3 cellular contexts compared by ENCODE assay signal in the genomic region with DNA sequence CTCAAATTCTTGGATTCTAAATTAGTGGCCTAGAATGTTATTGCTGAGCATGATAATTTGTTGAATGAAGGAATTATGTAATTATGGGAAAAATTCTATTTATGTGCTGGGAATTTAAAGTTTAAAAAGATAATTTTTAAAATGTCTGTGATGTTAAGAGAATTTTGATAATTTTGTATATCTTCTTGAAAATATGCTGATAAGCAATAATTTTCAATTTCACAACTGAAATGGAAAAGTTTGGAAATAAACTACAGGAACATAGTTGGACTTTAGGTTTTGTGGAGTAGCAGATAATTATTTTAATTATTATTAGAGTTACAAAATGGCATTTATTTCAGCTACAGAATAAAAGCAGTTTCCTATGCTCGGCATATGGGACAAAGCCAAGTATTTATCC.
TF ChIP-seq lines count a peak whose summit lies in the region.

No MANE protein-coding gene starts in this region.

TF ChIP-seq in HepG2, 621 proteins besides CTCF, POLR2A, EP300 and RAD21 (continues in another document):
- TF ChIP-seq ZNF660 (CRISPR knock-in tag; IDR thresholded peaks at IDR 0.05; ENCODE audit: borderline replicate concordance, low read depth) (no peak), ZNF30 (CRISPR knock-in tag; IDR thresholded peaks at IDR 0.05) (no peak), MAFF (IDR thresholded peaks at IDR 0.05; ENCODE audit: low read depth, low read length) (peak; percentile 37; the same call in 1 of the 2 replicates), CAMTA2 (CRISPR knock-in tag; IDR thresholded peaks at IDR 0.05; ENCODE audit: borderline replicate concordance) (no peak), NFYB (CRISPR knock-in tag; IDR thresholded peaks at IDR 0.05) (no peak), NKX3-1 (CRISPR knock-in tag; IDR thresholded peaks at IDR 0.05) (no peak)
- TF ChIP-seq, protein P1, sequence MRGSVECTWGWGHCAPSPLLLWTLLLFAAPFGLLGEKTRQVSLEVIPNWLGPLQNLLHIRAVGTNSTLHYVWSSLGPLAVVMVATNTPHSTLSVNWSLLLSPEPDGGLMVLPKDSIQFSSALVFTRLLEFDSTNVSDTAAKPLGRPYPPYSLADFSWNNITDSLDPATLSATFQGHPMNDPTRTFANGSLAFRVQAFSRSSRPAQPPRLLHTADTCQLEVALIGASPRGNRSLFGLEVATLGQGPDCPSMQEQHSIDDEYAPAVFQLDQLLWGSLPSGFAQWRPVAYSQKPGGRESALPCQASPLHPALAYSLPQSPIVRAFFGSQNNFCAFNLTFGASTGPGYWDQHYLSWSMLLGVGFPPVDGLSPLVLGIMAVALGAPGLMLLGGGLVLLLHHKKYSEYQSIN (CRISPR knock-in tag; IDR thresholded peaks at IDR 0.05; ENCODE audit: borderline replicate concordance) = no peak
- TF ChIP-seq, protein P2, sequence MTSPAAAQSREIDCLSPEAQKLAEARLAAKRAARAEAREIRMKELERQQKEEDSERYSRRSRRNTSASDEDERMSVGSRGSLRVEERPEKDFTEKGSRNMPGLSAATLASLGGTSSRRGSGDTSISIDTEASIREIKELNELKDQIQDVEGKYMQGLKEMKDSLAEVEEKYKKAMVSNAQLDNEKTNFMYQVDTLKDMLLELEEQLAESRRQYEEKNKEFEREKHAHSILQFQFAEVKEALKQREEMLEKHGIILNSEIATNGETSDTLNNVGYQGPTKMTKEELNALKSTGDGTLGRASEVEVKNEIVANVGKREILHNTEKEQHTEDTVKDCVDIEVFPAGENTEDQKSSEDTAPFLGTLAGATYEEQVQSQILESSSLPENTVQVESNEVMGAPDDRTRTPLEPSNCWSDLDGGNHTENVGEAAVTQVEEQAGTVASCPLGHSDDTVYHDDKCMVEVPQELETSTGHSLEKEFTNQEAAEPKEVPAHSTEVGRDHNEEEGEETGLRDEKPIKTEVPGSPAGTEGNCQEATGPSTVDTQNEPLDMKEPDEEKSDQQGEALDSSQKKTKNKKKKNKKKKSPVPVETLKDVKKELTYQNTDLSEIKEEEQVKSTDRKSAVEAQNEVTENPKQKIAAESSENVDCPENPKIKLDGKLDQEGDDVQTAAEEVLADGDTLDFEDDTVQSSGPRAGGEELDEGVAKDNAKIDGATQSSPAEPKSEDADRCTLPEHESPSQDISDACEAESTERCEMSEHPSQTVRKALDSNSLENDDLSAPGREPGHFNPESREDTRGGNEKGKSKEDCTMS (CRISPR knock-in tag; conservative IDR thresholded peaks at IDR 0.05) = no peak
- TF ChIP-seq, protein P3, sequence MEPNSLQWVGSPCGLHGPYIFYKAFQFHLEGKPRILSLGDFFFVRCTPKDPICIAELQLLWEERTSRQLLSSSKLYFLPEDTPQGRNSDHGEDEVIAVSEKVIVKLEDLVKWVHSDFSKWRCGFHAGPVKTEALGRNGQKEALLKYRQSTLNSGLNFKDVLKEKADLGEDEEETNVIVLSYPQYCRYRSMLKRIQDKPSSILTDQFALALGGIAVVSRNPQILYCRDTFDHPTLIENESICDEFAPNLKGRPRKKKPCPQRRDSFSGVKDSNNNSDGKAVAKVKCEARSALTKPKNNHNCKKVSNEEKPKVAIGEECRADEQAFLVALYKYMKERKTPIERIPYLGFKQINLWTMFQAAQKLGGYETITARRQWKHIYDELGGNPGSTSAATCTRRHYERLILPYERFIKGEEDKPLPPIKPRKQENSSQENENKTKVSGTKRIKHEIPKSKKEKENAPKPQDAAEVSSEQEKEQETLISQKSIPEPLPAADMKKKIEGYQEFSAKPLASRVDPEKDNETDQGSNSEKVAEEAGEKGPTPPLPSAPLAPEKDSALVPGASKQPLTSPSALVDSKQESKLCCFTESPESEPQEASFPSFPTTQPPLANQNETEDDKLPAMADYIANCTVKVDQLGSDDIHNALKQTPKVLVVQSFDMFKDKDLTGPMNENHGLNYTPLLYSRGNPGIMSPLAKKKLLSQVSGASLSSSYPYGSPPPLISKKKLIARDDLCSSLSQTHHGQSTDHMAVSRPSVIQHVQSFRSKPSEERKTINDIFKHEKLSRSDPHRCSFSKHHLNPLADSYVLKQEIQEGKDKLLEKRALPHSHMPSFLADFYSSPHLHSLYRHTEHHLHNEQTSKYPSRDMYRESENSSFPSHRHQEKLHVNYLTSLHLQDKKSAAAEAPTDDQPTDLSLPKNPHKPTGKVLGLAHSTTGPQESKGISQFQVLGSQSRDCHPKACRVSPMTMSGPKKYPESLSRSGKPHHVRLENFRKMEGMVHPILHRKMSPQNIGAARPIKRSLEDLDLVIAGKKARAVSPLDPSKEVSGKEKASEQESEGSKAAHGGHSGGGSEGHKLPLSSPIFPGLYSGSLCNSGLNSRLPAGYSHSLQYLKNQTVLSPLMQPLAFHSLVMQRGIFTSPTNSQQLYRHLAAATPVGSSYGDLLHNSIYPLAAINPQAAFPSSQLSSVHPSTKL (CRISPR knock-in tag; IDR thresholded peaks at IDR 0.05) = no peak

TF ChIP-seq in IMR-90, 13 proteins besides CTCF, POLR2A, EP300 and RAD21:
- TF ChIP-seq MAFK (IDR thresholded peaks at IDR 0.05; ENCODE audit: low read depth, low read length) (peak; percentile 47), RCOR1 (IDR thresholded peaks at IDR 0.05; ENCODE audit: insufficient replicate concordance, low read length) (no peak)

TF ChIP-seq in K562, 482 proteins besides CTCF, POLR2A, EP300 and RAD21:
- TF ChIP-seq TBL1XR1 (IDR thresholded peaks at IDR 0.05; ENCODE audit: low read length in 2 of 2) (no peak), MAFK (IDR thresholded peaks at IDR 0.05; ENCODE audit: low read length) (peak; percentile 48; the same call in 1 of the 2 replicates), MAFF (IDR thresholded peaks at IDR 0.05; ENCODE audit: low read length) (peak; percentile 67; the same call in 1 of the 2 replicates), C11orf30 (IDR thresholded peaks at IDR 0.05; ENCODE audit: low read depth) (peak; percentile 74), MAFG (tag; conservative IDR thresholded peaks at IDR 0.05) (peak; percentile 56), FOXJ3 (CRISPR knock-in tag; IDR thresholded peaks at IDR 0.05) (no peak), POLR2H (tag; IDR thresholded peaks at IDR 0.05; ENCODE audit: low read depth) (no peak), ZNF316 (IDR thresholded peaks at IDR 0.05) (peak; percentile 90), PCBP1 (IDR thresholded peaks at IDR 0.05; ENCODE audit: low read depth, low read length, poor library complexity, severe bottlenecking) (no peak)
- TF ChIP-seq, protein P4, sequence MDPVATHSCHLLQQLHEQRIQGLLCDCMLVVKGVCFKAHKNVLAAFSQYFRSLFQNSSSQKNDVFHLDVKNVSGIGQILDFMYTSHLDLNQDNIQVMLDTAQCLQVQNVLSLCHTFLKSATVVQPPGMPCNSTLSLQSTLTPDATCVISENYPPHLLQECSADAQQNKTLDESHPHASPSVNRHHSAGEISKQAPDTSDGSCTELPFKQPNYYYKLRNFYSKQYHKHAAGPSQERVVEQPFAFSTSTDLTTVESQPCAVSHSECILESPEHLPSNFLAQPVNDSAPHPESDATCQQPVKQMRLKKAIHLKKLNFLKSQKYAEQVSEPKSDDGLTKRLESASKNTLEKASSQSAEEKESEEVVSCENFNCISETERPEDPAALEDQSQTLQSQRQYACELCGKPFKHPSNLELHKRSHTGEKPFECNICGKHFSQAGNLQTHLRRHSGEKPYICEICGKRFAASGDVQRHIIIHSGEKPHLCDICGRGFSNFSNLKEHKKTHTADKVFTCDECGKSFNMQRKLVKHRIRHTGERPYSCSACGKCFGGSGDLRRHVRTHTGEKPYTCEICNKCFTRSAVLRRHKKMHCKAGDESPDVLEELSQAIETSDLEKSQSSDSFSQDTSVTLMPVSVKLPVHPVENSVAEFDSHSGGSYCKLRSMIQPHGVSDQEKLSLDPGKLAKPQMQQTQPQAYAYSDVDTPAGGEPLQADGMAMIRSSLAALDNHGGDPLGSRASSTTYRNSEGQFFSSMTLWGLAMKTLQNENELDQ (CRISPR knock-in tag; IDR thresholded peaks at IDR 0.05; ENCODE audit: borderline replicate concordance) = no peak
- TF ChIP-seq, protein P5, sequence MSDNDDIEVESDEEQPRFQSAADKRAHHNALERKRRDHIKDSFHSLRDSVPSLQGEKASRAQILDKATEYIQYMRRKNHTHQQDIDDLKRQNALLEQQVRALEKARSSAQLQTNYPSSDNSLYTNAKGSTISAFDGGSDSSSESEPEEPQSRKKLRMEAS (CRISPR knock-in tag; IDR thresholded peaks at IDR 0.05) = no peak
